12 cellular contexts compared by ENCODE assay signal in genomic region chr17:81164464-81165245, GRCh38. TPM values are rescaled to one million over a fixed set of nuclear protein-coding genes. Genes with fewer than 3 reads are reported as not detected.
DNase-seq lines count a peak whose midpoint lies in the region; ATAC-seq, FAIRE-seq and TF ChIP-seq lines count a peak whose summit lies in the region.
"Had no signal": no experiment of that assay in that cellular context is flagged by ENCODE, and none has a peak within 500 bp of the region (broad histone marks: within the 10 kb centered on the region; RNA-seq: fewer than 3 reads in every experiment).

No MANE protein-coding gene starts in this region.

- FAIRE-seq in frontal cortex (lab: Jason Lieb, UNC) (no peak), pancreas (lab: Jason Lieb, UNC) (no peak)

- TF ChIP-seq CTCF in Caco-2 (IDR thresholded peaks at IDR 0.05; ENCODE audit: insufficient read depth in 1 of 2, low read depth in 1 of 2, low read length in 1 of 2, severe bottlenecking in 1 of 2, unreplicated experiment in 1 of 2), result no peak
- TF ChIP-seq CTCF in pancreas (IDR thresholded peaks at IDR 0.05), result no peak

- 23 to 27% methylated on average over 18 of the region's 18 CpGs for WGBS in pancreas, 2 donors

- ATAC-seq in pancreas, result peak; percentile 71 to 78 (median 74)
- no peak for ATAC-seq in HG03196 (IDR thresholded peaks at IDR 0.05; ENCODE audit: unreplicated experiment)
- no peak for ATAC-seq in HG03108 (IDR thresholded peaks at IDR 0.05; ENCODE audit: unreplicated experiment)
- no peak for ATAC-seq in stimulated activated memory B cell treated with anti-CD40 and anti-IgM and Interleukin-4, amounts not matched to agents 10 μg/mL and 1 μg/mL and 100 μg/mL, for 72 hours

- H3K27ac Mint-ChIP-seq in Caco-2 (ENCODE audit: unreplicated experiment), result no peak overlapping the region
- H3K27ac Mint-ChIP-seq in stimulated activated memory B cell treated with anti-CD40 and anti-IgM and Interleukin-4, amounts not matched to agents 10 μg/mL and 1 μg/mL and 100 μg/mL, for 72 hours, result no peak overlapping the region
- H3K27ac Mint-ChIP-seq: activated naive CD8-positive, alpha-beta T cell treated with anti-CD3 and anti-CD28 coated beads, Interleukin-2, amount 10 ng/mL, durations not matched to agents 7 days and 5 days had no signal

- POLR2A ChIA-PET in Caco-2 (lab: Charles Lee), result no interaction called here

- H3K27me3 ChIP-seq in Caco-2 (replicated peaks; ENCODE audit: control insufficient read depth, insufficient read depth, low read length) (no peaks in the 10 kb centered on the region), pancreas (no peaks in the 10 kb centered on the region)

- intact Hi-C loops in Caco-2 (cut with micrococcal nuclease; ENCODE audit: unreplicated experiment) (no loop called here), pancreas (cut with DNase I) (no loop called here)

- peaks cover 8% of the 10 kb centered on the region for H3K36me3 Mint-ChIP-seq in Caco-2 (ENCODE audit: insufficient read depth, unreplicated experiment)
- H3K36me3 Mint-ChIP-seq in stimulated activated memory B cell treated with anti-CD40 and anti-IgM and Interleukin-4, amounts not matched to agents 10 μg/mL and 1 μg/mL and 100 μg/mL, for 72 hours, result no peaks in the 10 kb centered on the region
- H3K36me3 Mint-ChIP-seq: activated naive CD8-positive, alpha-beta T cell treated with anti-CD3 and anti-CD28 coated beads, Interleukin-2, amount 10 ng/mL, durations not matched to agents 7 days and 5 days had no signal

- no TSS peak for BruUV-seq in Caco-2 (replicated peaks; lab: Mats Ljungman, UMichigan)

- H3K27ac ChIP-seq in pancreas, result peak overlapping the region; percentile 87 to 93 (median 90)
- H3K27ac ChIP-seq: epithelial cell of prostate, transverse colon had no signal

- H3K9me3 ChIP-seq in Caco-2, result no peaks in the 10 kb centered on the region
- H3K9me3 ChIP-seq in pancreas, result no peaks in the 10 kb centered on the region
- H3K9me3 ChIP-seq: transverse colon had no signal

- peaks cover 22% of the 10 kb centered on the region for H3K4me1 ChIP-seq in Caco-2
- peaks cover 0 to 30% (median 22%) of the 10 kb centered on the region in 3 donors for H3K4me1 ChIP-seq in pancreas

- H3K9me3 Mint-ChIP-seq in Caco-2 (ENCODE audit: unreplicated experiment), result no peaks in the 10 kb centered on the region
- H3K9me3 Mint-ChIP-seq in stimulated activated memory B cell treated with anti-CD40 and anti-IgM and Interleukin-4, amounts not matched to agents 10 μg/mL and 1 μg/mL and 100 μg/mL, for 72 hours, result no peaks in the 10 kb centered on the region
- H3K9me3 Mint-ChIP-seq: activated naive CD8-positive, alpha-beta T cell treated with anti-CD3 and anti-CD28 coated beads, Interleukin-2, amount 10 ng/mL, durations not matched to agents 7 days and 5 days had no signal

- DNase-seq in Caco-2, result no peak
- DNase-seq in NCI-H526 (lab: John Stamatoyannopoulos, UW), result peak; percentile 39 to 69
- peak; percentile 77 to 80 for DNase-seq in frontal cortex (ENCODE audit: low spot score in 2 of 2)
- peak; percentile 72 to 91 (median 80) for DNase-seq in pancreas
- DNase-seq in NCI-H226, result no peak
- DNase-seq: activated naive CD8-positive, alpha-beta T cell treated with anti-CD3 and anti-CD28 coated beads, Interleukin-2, amount 10 ng/mL, durations not matched to agents 7 days and 5 days; NCI-H774; transverse colon had no signal

- H3K36me3 ChIP-seq in Caco-2 (ENCODE audit: control insufficient read depth, insufficient read depth, low read length), result no peaks in the 10 kb centered on the region
- H3K36me3 ChIP-seq in pancreas, result no peaks in the 10 kb centered on the region
- H3K36me3 ChIP-seq: transverse colon had no signal

- H3K4me1 Mint-ChIP-seq in Caco-2 (ENCODE audit: low read depth, unreplicated experiment), result no peaks in the 10 kb centered on the region
- peaks cover 16% of the 10 kb centered on the region for H3K4me1 Mint-ChIP-seq in stimulated activated memory B cell treated with anti-CD40 and anti-IgM and Interleukin-4, amounts not matched to agents 10 μg/mL and 1 μg/mL and 100 μg/mL, for 72 hours
- H3K4me1 Mint-ChIP-seq: activated naive CD8-positive, alpha-beta T cell treated with anti-CD3 and anti-CD28 coated beads, Interleukin-2, amount 10 ng/mL, durations not matched to agents 7 days and 5 days had no signal

- H3K4me3 Mint-ChIP-seq in Caco-2 (ENCODE audit: unreplicated experiment), result peak overlapping the region; percentile 74
- no peak overlapping the region for H3K4me3 Mint-ChIP-seq in stimulated activated memory B cell treated with anti-CD40 and anti-IgM and Interleukin-4, amounts not matched to agents 10 μg/mL and 1 μg/mL and 100 μg/mL, for 72 hours
- H3K4me3 Mint-ChIP-seq: activated naive CD8-positive, alpha-beta T cell treated with anti-CD3 and anti-CD28 coated beads, Interleukin-2, amount 10 ng/mL, durations not matched to agents 7 days and 5 days had no signal

- H3K27me3 Mint-ChIP-seq in Caco-2 (ENCODE audit: insufficient read depth, unreplicated experiment), result no peaks in the 10 kb centered on the region
- peaks cover 67% of the 10 kb centered on the region for H3K27me3 Mint-ChIP-seq in stimulated activated memory B cell treated with anti-CD40 and anti-IgM and Interleukin-4, amounts not matched to agents 10 μg/mL and 1 μg/mL and 100 μg/mL, for 72 hours

- H3K4me3 ChIP-seq in Caco-2 (ENCODE audit: low read depth, low read length), result 0 out of 2 replicates have a peak overlapping the region, but pooled peaks have one; percentile 70
- H3K4me3 ChIP-seq in pancreas, result peak overlapping the region; percentile 40 to 78 (median 66)

- CTCF ChIA-PET in Caco-2 (lab: Charles Lee), result no interaction called here

RNA-seq across cellular contexts. Expression of gene PVALEF, which starts 0.7 kb away (rescaled TPM):
- total RNA-seq in Caco-2 (2022) (0.58 TPM in 1 of 2 replicates, not detected in the other), frontal cortex (not detected), pancreas (under 1 TPM in 4 of 6 donors, not detected in 2; 0.12 to 0.51 (median 0.27) TPM)
- under 1 TPM; 0.11 to 0.12 TPM for polyA plus RNA-seq in pancreas
- total RNA-seq: activated naive CD8-positive, alpha-beta T cell treated with anti-CD3 and anti-CD28 coated beads, Interleukin-2, amount 10 ng/mL, durations not matched to agents 7 days and 5 days; transverse colon had no signal

RNA-seq across cellular contexts. Expression of gene AATK, which starts 1.4 kb away (rescaled TPM):
- 26.4 and 26.6 TPM in 2 replicates for total RNA-seq in Caco-2 (2022)
- 8.2 TPM for total RNA-seq in frontal cortex
- total RNA-seq in pancreas, result 10 to 100 TPM; 24.9 to 49.6 (median 30.1) TPM
- 10 to 100 TPM; 24.3 to 40.1 TPM for polyA plus RNA-seq in pancreas

RNA-seq across cellular contexts. Expression of gene CEP131, which starts 58.1 kb away (rescaled TPM):
- total RNA-seq in Caco-2 (2022) (28.4 and 29.4 TPM in 2 replicates), frontal cortex (13.0 TPM), pancreas (1 to 10 TPM; 3.4 to 6.9 (median 4.1) TPM)
- polyA plus RNA-seq in pancreas, result 10 to 100 TPM; 22.5 to 22.8 TPM

Comparison
In these comparisons a context has a peak if more than half of its experiments do, and no peak if none do; other contexts are left out.
1. DNase-seq: peak in NCI-H526 (2 of 2), frontal cortex (2 of 2) and pancreas (6 of 6); none in Caco-2 (0 of 2) and NCI-H226 (single experiment).
2. ATAC-seq: peak in pancreas (4 of 4); none in HG03196 (single experiment), HG03108 (single experiment) and stimulated activated memory B cell treated with anti-CD40 and anti-IgM and Interleukin-4, amounts not matched to agents 10 μg/mL and 1 μg/mL and 100 μg/mL, for 72 hours (single experiment).